ENCODE assay signal across 11 cellular contexts in genomic region chr3:64143399-64144130, GRCh38.
DNase-seq lines count a peak whose midpoint lies in the region; ATAC-seq lines count a peak whose summit lies in the region.
"Had no signal": no experiment of that assay in that cellular context is flagged by ENCODE, and none has a peak within 500 bp of the region (broad histone marks: within the 10 kb centered on the region; RNA-seq: fewer than 3 reads in every experiment).

No MANE protein-coding gene starts in this region.

- no peak overlapping the region for H3K4me3 Mint-ChIP-seq in activated CD4-positive, alpha-beta T cell treated with anti-CD3 and anti-CD28 coated beads for 36 hours

- peak; percentile 83 for DNase-seq in A172 (ENCODE audit: low spot score)
- DNase-seq in LHCN-M2 (ENCODE audit: low read depth), result peak; percentile 68
- DNase-seq in T1000 (lab: John Stamatoyannopoulos, UW), result peak; percentile 41
- DNase-seq in hepatic stellate cell (ENCODE audit: low spot score), result peak; percentile 29
- no peak for DNase-seq in substantia nigra (lab: John Stamatoyannopoulos, UW)
- DNase-seq in stimulated activated naive CD8-positive, alpha-beta T cell treated with anti-CD3 and anti-CD28 coated beads, Interleukin-15, Interleukin-2, amounts not matched to agents 100 U/mL and 50 U/mL, for 24 hours, result no peak
- DNase-seq in NCI-H345 treated with DMSO at 0.1 percent for 48 hours (lab: John Stamatoyannopoulos, UW; ENCODE audit: unreplicated experiment), result no peak
- DNase-seq in activated CD4-positive, alpha-beta T cell treated with anti-CD3 and anti-CD28 coated beads for 36 hours, result no peak
- DNase-seq: activated effector memory CD4-positive, alpha-beta T cell treated with Interleukin-2 at 50 U/mL for 16 hours had no signal

- H3K27ac Mint-ChIP-seq in activated CD4-positive, alpha-beta T cell treated with anti-CD3 and anti-CD28 coated beads for 36 hours, result no peak overlapping the region

- intact Hi-C loops in activated CD4-positive, alpha-beta T cell treated with anti-CD3 and anti-CD28 coated beads for 36 hours (cut with DNase I, micrococcal nuclease), result no loop called here

- no peak for ATAC-seq in stimulated activated naive CD8-positive, alpha-beta T cell treated with anti-CD3 and anti-CD28 coated beads, Interleukin-15, Interleukin-2, amounts not matched to agents 100 U/mL and 50 U/mL, for 24 hours
- no peak for ATAC-seq in activated CD4-positive, alpha-beta T cell treated with anti-CD3 and anti-CD28 coated beads for 36 hours

- H3K36me3 Mint-ChIP-seq in activated CD4-positive, alpha-beta T cell treated with anti-CD3 and anti-CD28 coated beads for 36 hours (ENCODE audit: low read depth), result no peaks in the 10 kb centered on the region

- peaks cover 3% of the 10 kb centered on the region for H3K27me3 Mint-ChIP-seq in activated CD4-positive, alpha-beta T cell treated with anti-CD3 and anti-CD28 coated beads for 36 hours

- POLR2A ChIA-PET in activated CD4-positive, alpha-beta T cell treated with anti-CD3 and anti-CD28 coated beads for 36 hours (lab: Charles Lee), result no interaction called here

- H3K9me3 Mint-ChIP-seq in activated CD4-positive, alpha-beta T cell treated with anti-CD3 and anti-CD28 coated beads for 36 hours (ENCODE audit: low read depth), result no peaks in the 10 kb centered on the region

- H3K27ac ChIP-seq in substantia nigra (ENCODE audit: low read depth, low read length, poor library complexity, severe bottlenecking), result no peak overlapping the region
- H3K27ac ChIP-seq: BLaER1 treated with 17β-estradiol and CSF1 and Interleukin-3, amounts not matched to agents 10 nM and 100 nM; HL-60 had no signal

- CTCF ChIA-PET in activated CD4-positive, alpha-beta T cell treated with anti-CD3 and anti-CD28 coated beads for 36 hours (lab: Charles Lee), result no interaction called here

- H3K4me1 Mint-ChIP-seq in activated CD4-positive, alpha-beta T cell treated with anti-CD3 and anti-CD28 coated beads for 36 hours, result no peaks in the 10 kb centered on the region

Comparison
In these comparisons a context has a peak if more than half of its experiments do, and no peak if none do; other contexts are left out.
1. DNase-seq: peak in A172 (single experiment), LHCN-M2 (single experiment), T1000 (single experiment) and hepatic stellate cell (single experiment); none in substantia nigra (0 of 49), stimulated activated naive CD8-positive, alpha-beta T cell treated with anti-CD3 and anti-CD28 coated beads, Interleukin-15, Interleukin-2, amounts not matched to agents 100 U/mL and 50 U/mL, for 24 hours (single experiment), NCI-H345 treated with DMSO at 0.1 percent for 48 hours (single experiment) and activated CD4-positive, alpha-beta T cell treated with anti-CD3 and anti-CD28 coated beads for 36 hours (single experiment).